In the genomic region with DNA sequence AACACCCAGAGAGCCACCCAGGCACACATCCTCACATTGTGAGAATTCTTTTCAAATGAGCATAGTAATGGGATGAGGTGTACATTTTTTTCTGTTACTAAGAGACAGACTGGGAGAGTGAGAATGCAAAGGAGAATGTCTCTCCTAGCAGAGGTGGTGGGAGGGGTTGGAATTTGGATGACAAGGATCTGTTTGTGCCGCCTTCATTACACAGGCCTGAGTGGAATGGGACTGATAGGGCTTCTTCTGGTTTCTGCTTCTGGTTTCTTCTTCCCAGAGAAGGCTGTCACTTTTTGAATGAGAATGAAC, we compare ENCODE assay signal across 12 cellular contexts. TPM values are rescaled to one million over a fixed set of nuclear protein-coding genes. Genes with fewer than 3 reads are reported as not detected.
A peak's percentile ranks its signal among the peaks of the same experiment; 100 is the strongest.
DNase-seq lines count a peak whose midpoint lies in the region; ATAC-seq, FAIRE-seq and TF ChIP-seq lines count a peak whose summit lies in the region.
"Had no signal": no experiment of that assay in that cellular context is flagged by ENCODE, and none has a peak within 500 bp of the region (broad histone marks: within the 10 kb centered on the region; RNA-seq: fewer than 3 reads in every experiment).

No MANE protein-coding gene starts in this region.

- TF ChIP-seq CTCF in natural killer cell (IDR thresholded peaks at IDR 0.05), result no peak

- intact Hi-C loops in natural killer cell (cut with micrococcal nuclease), result no loop called here

- peaks cover 0 to 5% of the 10 kb centered on the region in 2 donors for H3K4me1 Mint-ChIP-seq in natural killer cell
- peaks cover 3 to 13% of the 10 kb centered on the region in 2 donors for H3K4me1 Mint-ChIP-seq in natural killer cell treated with Interleukin-12 subunit alpha and Interleukin-12 subunit beta and Interleukin-15 and Interleukin-18, amount 100 ng/mL, for 72 hours (ENCODE audit: low read depth in 2 of 2)

- H2AFZ ChIP-seq in mesenchymal stem cell (ENCODE audit: low read depth, low read length), result no peak overlapping the region

- H3K27me3 ChIP-seq in mesenchymal stem cell (ENCODE audit: control insufficient read depth in 1 of 2, insufficient read depth in 1 of 2, low read length in 2 of 2), result no peaks in the 10 kb centered on the region

- DNase-seq in natural killer cell (no peak), caudate nucleus (lab: John Stamatoyannopoulos, UW) (peak in 6 of 61 donors; percentile 4 to 46 (median 25)), mesenchymal stem cell (peak; percentile 91), HEK293T (ENCODE audit: extremely low spot score) (no peak), GM12891 (ENCODE audit: insufficient read length, low spot score) (no peak)
- no peak for DNase-seq in natural killer cell treated with Interleukin-12 subunit alpha and Interleukin-12 subunit beta and Interleukin-15 and Interleukin-18, amount 100 ng/mL, for 72 hours (ENCODE audit: low spot score)
- DNase-seq: activated effector memory CD4-positive, alpha-beta T cell treated with Interleukin-2 at 50 U/mL for 16 hours; H7 had no signal

- no peaks in the 10 kb centered on the region for H3K9me3 Mint-ChIP-seq in natural killer cell
- H3K9me3 Mint-ChIP-seq in natural killer cell treated with Interleukin-12 subunit alpha and Interleukin-12 subunit beta and Interleukin-15 and Interleukin-18, amount 100 ng/mL, for 72 hours, result no peaks in the 10 kb centered on the region

- peak overlapping the region in 1 of 2 experiments; percentile 20 for H3K4me3 ChIP-seq in mesenchymal stem cell (ENCODE audit: insufficient read depth in 1 of 2, low read depth in 1 of 2, low read length in 2 of 2)

- no peaks in the 10 kb centered on the region for H3K9me3 ChIP-seq in mesenchymal stem cell (ENCODE audit: control insufficient read depth, low read length)

- H2BK15ac ChIP-seq in mesenchymal stem cell (ENCODE audit: low read depth, poor library complexity, severe bottlenecking), result no peak overlapping the region

- CTCF ChIA-PET in HEK293T (lab: Yijun Ruan, JAX), result interaction anchor here (0.6 kb wide), 1 partner anchor 161 kb away, joined by 7 read pairs; no protein-coding TSS in a partner anchor

- no peak overlapping the region for H3K4ac ChIP-seq in mesenchymal stem cell (ENCODE audit: low read depth in 1 of 2, low read length in 2 of 2)

- peak overlapping the region; percentile 96 for H3K9ac ChIP-seq in mesenchymal stem cell (ENCODE audit: low read length)

- ATAC-seq in natural killer cell, result no peak
- ATAC-seq in natural killer cell treated with Interleukin-12 subunit alpha and Interleukin-12 subunit beta and Interleukin-15 and Interleukin-18, amount 100 ng/mL, for 72 hours, result no peak
- no peak for ATAC-seq in HG03432 (IDR thresholded peaks at IDR 0.05; ENCODE audit: unreplicated experiment)
- ATAC-seq in GM18858 (IDR thresholded peaks at IDR 0.05; ENCODE audit: unreplicated experiment), result no peak

- H2BK120ac ChIP-seq in mesenchymal stem cell (ENCODE audit: low read depth, low read length), result peak overlapping the region; percentile 97

- no peak overlapping the region for H2AK5ac ChIP-seq in mesenchymal stem cell (ENCODE audit: low read length, severe bottlenecking)

- no peak overlapping the region for H3K14ac ChIP-seq in mesenchymal stem cell (ENCODE audit: low read length in 2 of 2)

- H3K79me1 ChIP-seq in mesenchymal stem cell (replicated peaks; ENCODE audit: low read length, poor library complexity, severe bottlenecking), result no peaks in the 10 kb centered on the region

- H2BK5ac ChIP-seq in mesenchymal stem cell (ENCODE audit: low read depth, low read length, poor library complexity, severe bottlenecking), result peak overlapping the region; percentile 92

- H3K27me3 Mint-ChIP-seq in natural killer cell (ENCODE audit: low read depth in 2 of 2), result peaks cover 0 to 8% of the 10 kb centered on the region in 2 donors
- H3K27me3 Mint-ChIP-seq in natural killer cell treated with Interleukin-12 subunit alpha and Interleukin-12 subunit beta and Interleukin-15 and Interleukin-18, amount 100 ng/mL, for 72 hours, result peaks cover 7 to 8% of the 10 kb centered on the region in 2 donors

- no peak overlapping the region for H3K23ac ChIP-seq in mesenchymal stem cell (ENCODE audit: low read length in 2 of 2)

- WGBS in mesenchymal stem cell, result 7% methylated on average over 1 of the region's 1 CpG

- H3K4me2 ChIP-seq in mesenchymal stem cell (ENCODE audit: low read length, poor library complexity, severe bottlenecking), result peak overlapping the region; percentile 58

- H3K36me3 Mint-ChIP-seq in natural killer cell, result no peaks in the 10 kb centered on the region
- no peaks in the 10 kb centered on the region for H3K36me3 Mint-ChIP-seq in natural killer cell treated with Interleukin-12 subunit alpha and Interleukin-12 subunit beta and Interleukin-15 and Interleukin-18, amount 100 ng/mL, for 72 hours

- no peak for TF ChIP-seq POLR2A in GM12891 (IDR thresholded peaks at IDR 0.05; ENCODE audit: low read depth, low read length)

- H2BK12ac ChIP-seq in mesenchymal stem cell (ENCODE audit: low read length in 2 of 2), result peak overlapping the region in 1 of 2 experiments; percentile 85

- FAIRE-seq in GM12891 (lab: Jason Lieb, UNC), result no peak

- no peak overlapping the region for H4K91ac ChIP-seq in mesenchymal stem cell (ENCODE audit: low read length)

- H3K36me3 ChIP-seq in mesenchymal stem cell (ENCODE audit: control insufficient read depth in 1 of 2, insufficient read depth in 2 of 2, low read depth in 1 of 2, low read length in 2 of 2), result no peaks in the 10 kb centered on the region

- POLR2A ChIA-PET in HEK293T (lab: Yijun Ruan, JAX), result no interaction called here

- H4K8ac ChIP-seq in mesenchymal stem cell (ENCODE audit: low read length), result no peak overlapping the region

- H3K4me3 Mint-ChIP-seq in natural killer cell, result peak overlapping the region; percentile 41
- H3K4me3 Mint-ChIP-seq in natural killer cell treated with Interleukin-12 subunit alpha and Interleukin-12 subunit beta and Interleukin-15 and Interleukin-18, amount 100 ng/mL, for 72 hours, result no peak overlapping the region

- peaks cover 25% of the 10 kb centered on the region for H3K4me1 ChIP-seq in mesenchymal stem cell (ENCODE audit: control insufficient read depth, insufficient read depth, low read depth, low read length)

- H3K27ac Mint-ChIP-seq in natural killer cell, result no peak overlapping the region
- H3K27ac Mint-ChIP-seq in natural killer cell treated with Interleukin-12 subunit alpha and Interleukin-12 subunit beta and Interleukin-15 and Interleukin-18, amount 100 ng/mL, for 72 hours, result no peak overlapping the region

- H3K27ac ChIP-seq in caudate nucleus (ENCODE audit: low read depth, low read length) (peak overlapping the region; percentile 19), mesenchymal stem cell (ENCODE audit: low read length, poor library complexity, severe bottlenecking) (peak overlapping the region; percentile 100)

- peak overlapping the region in 1 of 2 experiments; percentile 93 for H3K18ac ChIP-seq in mesenchymal stem cell (ENCODE audit: low read depth in 1 of 2, low read length in 2 of 2)

TF ChIP-seq in HEK293T, 16 proteins besides CTCF, POLR2A, EP300 and RAD21 (continues in another document):
- no peak for TF ChIP-seq ARNT (IDR thresholded peaks at IDR 0.05)
- TF ChIP-seq ELF4 (IDR thresholded peaks at IDR 0.05), result no peak
- TF ChIP-seq, protein P1, sequence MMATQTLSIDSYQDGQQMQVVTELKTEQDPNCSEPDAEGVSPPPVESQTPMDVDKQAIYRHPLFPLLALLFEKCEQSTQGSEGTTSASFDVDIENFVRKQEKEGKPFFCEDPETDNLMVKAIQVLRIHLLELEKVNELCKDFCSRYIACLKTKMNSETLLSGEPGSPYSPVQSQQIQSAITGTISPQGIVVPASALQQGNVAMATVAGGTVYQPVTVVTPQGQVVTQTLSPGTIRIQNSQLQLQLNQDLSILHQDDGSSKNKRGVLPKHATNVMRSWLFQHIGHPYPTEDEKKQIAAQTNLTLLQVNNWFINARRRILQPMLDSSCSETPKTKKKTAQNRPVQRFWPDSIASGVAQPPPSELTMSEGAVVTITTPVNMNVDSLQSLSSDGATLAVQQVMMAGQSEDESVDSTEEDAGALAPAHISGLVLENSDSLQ (IDR thresholded peaks at IDR 0.05), result no peak
- no peak for TF ChIP-seq NFRKB (IDR thresholded peaks at IDR 0.05)
- TF ChIP-seq CTBP1 (IDR thresholded peaks at IDR 0.05; ENCODE audit: borderline replicate concordance), result no peak
- TF ChIP-seq TARDBP (IDR thresholded peaks at IDR 0.05), result no peak
- no peak for TF ChIP-seq FOXK2 (IDR thresholded peaks at IDR 0.05)
- no peak for TF ChIP-seq LEF1 (IDR thresholded peaks at IDR 0.05; ENCODE audit: borderline replicate concordance)
- TF ChIP-seq SUZ12 (IDR thresholded peaks at IDR 0.05), result no peak
- TF ChIP-seq L3MBTL2 (conservative IDR thresholded peaks at IDR 0.05), result no peak
- no peak for TF ChIP-seq ZNF384 (IDR thresholded peaks at IDR 0.05)
- TF ChIP-seq FOXM1 (IDR thresholded peaks at IDR 0.05; ENCODE audit: borderline replicate concordance), result no peak

TF ChIP-seq in GM12891, 5 proteins besides CTCF, POLR2A, EP300 and RAD21:
- TF ChIP-seq POU2F2 (IDR thresholded peaks at IDR 0.05; ENCODE audit: low read depth, low read length), result no peak
- TF ChIP-seq PAX5 (IDR thresholded peaks at IDR 0.05; ENCODE audit: insufficient read depth, low read length, severe bottlenecking), result no peak
- no peak for TF ChIP-seq TAF1 (IDR thresholded peaks at IDR 0.05; ENCODE audit: low read depth, low read length)
- no peak for TF ChIP-seq SPI1 (IDR thresholded peaks at IDR 0.05; ENCODE audit: low read depth, low read length)
- TF ChIP-seq POLR2AphosphoS5 (IDR thresholded peaks at IDR 0.05; ENCODE audit: low read depth, low read length), result no peak

RNA-seq across cellular contexts. Expression of a gene that starts 55.3 kb away (rescaled TPM):
- not detected for total RNA-seq in natural killer cell
- not detected for total RNA-seq in natural killer cell treated with Interleukin-12 subunit alpha and Interleukin-12 subunit beta and Interleukin-15 and Interleukin-18, amount 100 ng/mL, for 72 hours
- polyA plus RNA-seq in mesenchymal stem cell (2013, experiment 1 of 2), result not detected
- not detected for polyA plus RNA-seq in mesenchymal stem cell (2013, experiment 2 of 2)
- polyA plus RNA-seq in GM12891 (2012; ENCODE audit: low read depth, missing spikeins), result not detected
- total RNA-seq: mononuclear cell, urinary bladder had no signal
- polyA plus RNA-seq: urinary bladder had no signal
